In the genomic region with DNA sequence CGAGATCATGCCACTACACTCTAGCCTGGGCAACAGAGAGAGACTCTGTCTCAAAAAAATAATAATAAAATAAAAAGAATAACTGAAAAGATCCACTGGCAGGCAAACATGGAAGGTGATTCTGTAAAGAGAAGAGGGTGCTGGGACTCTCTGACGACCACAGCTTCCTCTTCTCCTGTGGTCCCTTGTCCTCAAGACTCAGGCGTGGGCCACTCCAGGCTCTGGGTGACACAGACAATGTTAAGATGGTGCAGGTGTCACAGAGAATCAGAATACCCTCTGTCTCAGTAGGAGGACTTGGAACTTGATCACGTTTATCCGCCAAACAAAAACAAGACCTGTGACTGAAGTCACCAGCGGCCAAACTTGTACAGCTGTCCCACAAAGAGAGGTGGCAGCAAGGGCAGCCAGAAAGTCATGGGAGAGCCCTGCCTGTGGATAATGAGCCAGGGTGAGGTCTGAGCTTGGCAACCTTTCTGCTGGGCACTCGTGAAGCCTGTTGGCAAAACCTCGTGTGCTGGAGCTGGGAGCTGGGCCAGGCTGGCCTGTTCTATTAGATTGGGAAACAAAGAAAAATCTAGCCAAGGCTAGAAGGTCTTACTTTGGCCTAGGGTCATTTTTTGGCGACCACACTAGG, we compare ENCODE assay signal across 17 cellular contexts.
DNase-seq lines count a peak whose midpoint lies in the region; ATAC-seq and TF ChIP-seq lines count a peak whose summit lies in the region.
"Had no signal": no experiment of that assay in that cellular context is flagged by ENCODE, and none has a peak within 500 bp of the region (broad histone marks: within the 10 kb centered on the region; RNA-seq: fewer than 3 reads in every experiment).

No MANE protein-coding gene starts in this region.

- H3K9me3 ChIP-seq in thyroid gland, result no peaks in the 10 kb centered on the region

- CTCF ChIA-PET in activated CD8-positive, alpha-beta T cell treated with anti-CD3 and anti-CD28 coated beads, Interleukin-2, amount 10 ng/mL, durations not matched to agents 7 days and 5 days (lab: Charles Lee), result no interaction called here
- CTCF ChIA-PET in activated naive CD4-positive, alpha-beta T cell treated with anti-CD3 and anti-CD28 coated beads for 36 hours (lab: Charles Lee), result no interaction called here

- 30 to 52% methylated on average over 8 to 9 of the region's 9 CpGs for WGBS in thyroid gland, 2 donors

- POLR2A ChIA-PET in activated CD8-positive, alpha-beta T cell treated with anti-CD3 and anti-CD28 coated beads, Interleukin-2, amount 10 ng/mL, durations not matched to agents 7 days and 5 days (lab: Charles Lee), result no interaction called here

- H3K4me3 ChIP-seq in NB4 (ENCODE audit: low read depth, low read length) (no peak overlapping the region), thyroid gland (replicated peaks in 1 of 3) (no peak overlapping the region)

- peaks cover 9 to 16% of the 10 kb centered on the region in 2 donors for H3K4me1 ChIP-seq in thyroid gland

- H3K27ac ChIP-seq in thyroid gland, result peak overlapping the region; percentile 66 to 77 (median 74)

- H3K27me3 Mint-ChIP-seq in activated CD8-positive, alpha-beta T cell treated with anti-CD3 and anti-CD28 coated beads, Interleukin-2, amount 10 ng/mL, durations not matched to agents 7 days and 5 days (ENCODE audit: low read depth), result peaks cover 6% of the 10 kb centered on the region
- no peaks in the 10 kb centered on the region for H3K27me3 Mint-ChIP-seq in activated naive CD4-positive, alpha-beta T cell treated with anti-CD3 and anti-CD28 coated beads for 36 hours (ENCODE audit: low read depth)
- H3K27me3 Mint-ChIP-seq: progenitor cell of endocrine pancreas; stimulated activated naive CD8-positive, alpha-beta T cell treated with anti-CD3 and anti-CD28 coated beads, Interleukin-15, amount 100 ng/mL, for 72 hours had no signal

- TF ChIP-seq CTCF in NB4 (IDR thresholded peaks at IDR 0.05; ENCODE audit: low read depth, low read length) (no peak), thyroid gland (IDR thresholded peaks at IDR 0.05) (peak in 2 of 6 experiments; percentile 26)

- ATAC-seq in esophagus mucosa (peak; percentile 31), GM18873 (IDR thresholded peaks at IDR 0.05; ENCODE audit: low FRiP score, unreplicated experiment) (no peak)
- ATAC-seq in activated CD8-positive, alpha-beta T cell treated with anti-CD3 and anti-CD28 coated beads, Interleukin-2, amount 10 ng/mL, durations not matched to agents 7 days and 5 days, result no peak
- ATAC-seq: stimulated activated naive CD8-positive, alpha-beta T cell treated with anti-CD3 and anti-CD28 coated beads, Interleukin-15, amount 100 ng/mL, for 72 hours had no signal

- TF ChIP-seq POLR2A in NB4 (IDR thresholded peaks at IDR 0.05; ENCODE audit: extremely low read depth, insufficient read length), result no peak
- no peak for TF ChIP-seq POLR2A in thyroid gland (IDR thresholded peaks at IDR 0.05)

- peaks cover 2% of the 10 kb centered on the region for H3K36me3 Mint-ChIP-seq in activated CD8-positive, alpha-beta T cell treated with anti-CD3 and anti-CD28 coated beads, Interleukin-2, amount 10 ng/mL, durations not matched to agents 7 days and 5 days (ENCODE audit: low read depth)
- no peaks in the 10 kb centered on the region for H3K36me3 Mint-ChIP-seq in activated naive CD4-positive, alpha-beta T cell treated with anti-CD3 and anti-CD28 coated beads for 36 hours (ENCODE audit: low read depth)

- no peak overlapping the region for H3K4me3 Mint-ChIP-seq in activated CD8-positive, alpha-beta T cell treated with anti-CD3 and anti-CD28 coated beads, Interleukin-2, amount 10 ng/mL, durations not matched to agents 7 days and 5 days
- H3K4me3 Mint-ChIP-seq in activated naive CD4-positive, alpha-beta T cell treated with anti-CD3 and anti-CD28 coated beads for 36 hours, result no peak overlapping the region
- H3K4me3 Mint-ChIP-seq: CD4-positive, alpha-beta memory T cell; memory B cell; stimulated activated naive CD8-positive, alpha-beta T cell treated with anti-CD3 and anti-CD28 coated beads, Interleukin-15, amount 100 ng/mL, for 72 hours had no signal

- intact Hi-C loops in thyroid gland (cut with DNase I), result no loop called here
- intact Hi-C loops in activated naive CD4-positive, alpha-beta T cell treated with anti-CD3 and anti-CD28 coated beads for 36 hours (cut with micrococcal nuclease), result no loop called here

- no peaks in the 10 kb centered on the region for H3K36me3 ChIP-seq in thyroid gland

- H3K27ac Mint-ChIP-seq in activated CD8-positive, alpha-beta T cell treated with anti-CD3 and anti-CD28 coated beads, Interleukin-2, amount 10 ng/mL, durations not matched to agents 7 days and 5 days, result no peak overlapping the region
- H3K27ac Mint-ChIP-seq in activated naive CD4-positive, alpha-beta T cell treated with anti-CD3 and anti-CD28 coated beads for 36 hours, result no peak overlapping the region
- H3K27ac Mint-ChIP-seq: memory B cell; progenitor cell of endocrine pancreas; stimulated activated naive CD8-positive, alpha-beta T cell treated with anti-CD3 and anti-CD28 coated beads, Interleukin-15, amount 100 ng/mL, for 72 hours had no signal

- peak; percentile 40 for DNase-seq in NB4 (ENCODE audit: low read depth)
- DNase-seq in medulla oblongata (ENCODE audit: extremely low spot score), result peak; percentile 87
- peak; percentile 91 to 96 for DNase-seq in thyroid gland
- DNase-seq in activated CD8-positive, alpha-beta T cell treated with anti-CD3 and anti-CD28 coated beads, Interleukin-2, amount 10 ng/mL, durations not matched to agents 7 days and 5 days, result no peak
- DNase-seq in NCI-H69 (lab: John Stamatoyannopoulos, UW), result no peak
- no peak for DNase-seq in activated naive CD4-positive, alpha-beta T cell treated with anti-CD3 and anti-CD28 coated beads for 36 hours
- DNase-seq: activated T-cell treated with anti-CD3 and anti-CD28 coated beads, Interleukin-2, amount 50 U/mL, for 48 hours; CD4-positive, alpha-beta memory T cell; effector memory CD4-positive, alpha-beta T cell; GF-D8; NCI-H1930; stimulated activated CD4-positive, alpha-beta T cell treated with anti-CD3 and anti-CD28 coated beads, Interleukin-4, amount 100 ng/mL, for 4 hours; stimulated activated naive CD8-positive, alpha-beta T cell treated with anti-CD3 and anti-CD28 coated beads, Interleukin-15, amount 100 ng/mL, for 72 hours had no signal

- no peaks in the 10 kb centered on the region for H3K4me1 Mint-ChIP-seq in activated CD8-positive, alpha-beta T cell treated with anti-CD3 and anti-CD28 coated beads, Interleukin-2, amount 10 ng/mL, durations not matched to agents 7 days and 5 days (ENCODE audit: low read depth)
- H3K4me1 Mint-ChIP-seq in activated naive CD4-positive, alpha-beta T cell treated with anti-CD3 and anti-CD28 coated beads for 36 hours (ENCODE audit: low read depth), result no peaks in the 10 kb centered on the region
- H3K4me1 Mint-ChIP-seq: CD4-positive, alpha-beta memory T cell; memory B cell; stimulated activated naive CD8-positive, alpha-beta T cell treated with anti-CD3 and anti-CD28 coated beads, Interleukin-15, amount 100 ng/mL, for 72 hours had no signal

- no peaks in the 10 kb centered on the region for H3K9me3 Mint-ChIP-seq in activated CD8-positive, alpha-beta T cell treated with anti-CD3 and anti-CD28 coated beads, Interleukin-2, amount 10 ng/mL, durations not matched to agents 7 days and 5 days (ENCODE audit: insufficient read depth)
- H3K9me3 Mint-ChIP-seq in activated naive CD4-positive, alpha-beta T cell treated with anti-CD3 and anti-CD28 coated beads for 36 hours, result peaks cover 6% of the 10 kb centered on the region
- H3K9me3 Mint-ChIP-seq: memory B cell had no signal

- no peaks in the 10 kb centered on the region for H3K27me3 ChIP-seq in thyroid gland

Comparison
In these comparisons a context has a peak if more than half of its experiments do, and no peak if none do; other contexts are left out.
1. DNase-seq: peak in NB4 (single experiment), medulla oblongata (single experiment) and thyroid gland (2 of 2); none in activated CD8-positive, alpha-beta T cell treated with anti-CD3 and anti-CD28 coated beads, Interleukin-2, amount 10 ng/mL, durations not matched to agents 7 days and 5 days (single experiment), NCI-H69 (single experiment) and activated naive CD4-positive, alpha-beta T cell treated with anti-CD3 and anti-CD28 coated beads for 36 hours (single experiment).